20 cellular contexts compared by ENCODE assay signal in genomic region chr7:156579566-156579965, GRCh38.
"Had no signal": no experiment of that assay in that cellular context is flagged by ENCODE, and none has a peak within 500 bp of the region (broad histone marks: within the 10 kb centered on the region; RNA-seq: fewer than 3 reads in every experiment).

No MANE protein-coding gene starts in this region.

- H3K9me3 Mint-ChIP-seq: activated naive CD4-positive, alpha-beta T cell treated with anti-CD3 and anti-CD28 coated beads, Interleukin-2, amount 50 U/mL, for 72 hours; activated T-cell treated with anti-CD3 and anti-CD28 coated beads, Interleukin-2, amount 50 U/mL, for 24 hours; activated T-helper 17 cell treated with anti-CD3 and anti-CD28 coated beads, Interleukin-2, amount 50 U/mL, for 72 hours; natural killer cell had no signal

- H3K27ac Mint-ChIP-seq: activated naive CD4-positive, alpha-beta T cell treated with anti-CD3 and anti-CD28 coated beads, Interleukin-2, amount 50 U/mL, for 72 hours; activated T-cell treated with anti-CD3 and anti-CD28 coated beads, Interleukin-2, amount 50 U/mL, for 24 hours; activated T-helper 17 cell treated with anti-CD3 and anti-CD28 coated beads, Interleukin-2, amount 50 U/mL, for 72 hours; natural killer cell; stimulated activated naive CD8-positive, alpha-beta T cell treated with anti-CD3 and anti-CD28 coated beads, Interleukin-15, amount 100 ng/mL, for 72 hours had no signal

- H3K4me3 ChIP-seq: ascending aorta, coronary artery, left ventricle myocardium inferior, psoas muscle, suprapubic skin, uterus had no signal

- H3K27ac ChIP-seq: ascending aorta, coronary artery, left ventricle myocardium inferior, psoas muscle, suprapubic skin, uterus had no signal

- H3K27me3 ChIP-seq: ascending aorta, suprapubic skin, uterus had no signal

- ATAC-seq: activated naive CD4-positive, alpha-beta T cell treated with anti-CD3 and anti-CD28 coated beads, Interleukin-2, amount 50 U/mL, for 72 hours; activated T-helper 17 cell treated with anti-CD3 and anti-CD28 coated beads, Interleukin-2, amount 50 U/mL, for 72 hours; natural killer cell; psoas muscle; right cardiac atrium; stimulated activated naive CD8-positive, alpha-beta T cell treated with anti-CD3 and anti-CD28 coated beads, Interleukin-15, amount 100 ng/mL, for 72 hours had no signal

- FAIRE-seq: endometrium had no signal

- H3K4me3 Mint-ChIP-seq: activated T-cell treated with anti-CD3 and anti-CD28 coated beads, Interleukin-2, amount 50 U/mL, for 24 hours; activated T-helper 17 cell treated with anti-CD3 and anti-CD28 coated beads, Interleukin-2, amount 50 U/mL, for 72 hours; immature natural killer cell; natural killer cell; stimulated activated naive CD8-positive, alpha-beta T cell treated with anti-CD3 and anti-CD28 coated beads, Interleukin-15, amount 100 ng/mL, for 72 hours had no signal

- DNase-seq: activated CD8-positive, alpha-beta memory T cell treated with anti-CD3 and anti-CD28 coated beads for 24 hours; activated CD8-positive, alpha-beta memory T cell treated with anti-CD3 and anti-CD28 coated beads, Interleukin-2, amount 50 U/mL, for 4 hours; activated T-cell treated with anti-CD3 and anti-CD28 coated beads, Interleukin-2, amount 50 U/mL, for 24 hours; erythroblast; foreskin fibroblast; immature natural killer cell; left ventricle myocardium inferior; natural killer cell; psoas muscle; right cardiac atrium; stimulated activated CD4-positive, alpha-beta T cell treated with anti-CD3 and anti-CD28 coated beads, Interleukin-1b, Interleukin-23, amount 100 ng/mL, for 48 hours; stimulated activated naive CD8-positive, alpha-beta T cell treated with anti-CD3 and anti-CD28 coated beads, Interleukin-15, amount 100 ng/mL, for 72 hours; trophoblast cell; uterus had no signal

- H3K9me3 ChIP-seq: ascending aorta, psoas muscle, suprapubic skin, uterus had no signal

- H3K36me3 ChIP-seq: ascending aorta, left ventricle myocardium inferior, suprapubic skin, uterus had no signal

- H3K4me1 ChIP-seq: ascending aorta, left ventricle myocardium inferior, psoas muscle, suprapubic skin, uterus had no signal

- H3K36me3 Mint-ChIP-seq: activated naive CD4-positive, alpha-beta T cell treated with anti-CD3 and anti-CD28 coated beads, Interleukin-2, amount 50 U/mL, for 72 hours; immature natural killer cell; natural killer cell had no signal

- H3K4me1 Mint-ChIP-seq: immature natural killer cell; natural killer cell; stimulated activated naive CD8-positive, alpha-beta T cell treated with anti-CD3 and anti-CD28 coated beads, Interleukin-15, amount 100 ng/mL, for 72 hours had no signal
